ENCODE assay signal across 26 cellular contexts in the genomic region with DNA sequence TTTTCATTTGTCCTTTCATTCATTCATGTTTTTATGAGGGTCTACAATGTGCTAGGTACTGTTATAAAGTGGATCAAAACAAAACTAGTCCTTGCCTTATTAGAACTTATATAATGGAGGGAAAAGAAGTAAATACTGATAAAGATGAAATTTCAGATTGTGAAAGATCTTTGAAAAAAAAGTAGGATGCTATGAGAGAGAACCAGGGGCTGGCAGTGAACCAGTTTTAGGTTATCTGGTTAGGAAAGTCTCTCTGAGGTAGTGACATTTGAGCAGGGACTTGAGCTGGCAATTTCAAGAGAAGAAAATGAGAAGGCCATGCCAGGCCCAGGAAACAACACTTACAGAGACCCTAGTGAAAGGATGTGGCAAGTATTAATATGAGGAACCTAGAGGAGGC. TPM values are rescaled to one million over a fixed set of nuclear protein-coding genes. Genes with fewer than 3 reads are reported as not detected.
DNase-seq lines count a peak whose midpoint lies in the region; ATAC-seq, FAIRE-seq and TF ChIP-seq lines count a peak whose summit lies in the region.
"Had no signal": no experiment of that assay in that cellular context is flagged by ENCODE, and none has a peak within 500 bp of the region (broad histone marks: within the 10 kb centered on the region; RNA-seq: fewer than 3 reads in every experiment).

No MANE protein-coding gene starts in this region.

- H3K9me3 ChIP-seq in PC-3 (ENCODE audit: low read length) (no peaks in the 10 kb centered on the region), endothelial cell of umbilical vein (replicated peaks; ENCODE audit: control insufficient read depth, insufficient read depth, low read length) (no peaks in the 10 kb centered on the region), mesodermal cell (ENCODE audit: control insufficient read depth, low read length) (no peaks in the 10 kb centered on the region)
- H3K9me3 ChIP-seq: body of pancreas, esophagus squamous epithelium, Peyer's patch, thoracic aorta, vagina had no signal

- BruUV-seq in PC-3 (replicated peaks; lab: Mats Ljungman, UMichigan) = TSS peak; percentile 89
- BruUV-seq in endothelial cell of umbilical vein (replicated peaks; lab: Mats Ljungman, UMichigan) = TSS peak; percentile 62

- in situ Hi-C loops in ACHN (cut with HindIII; ENCODE audit: low pct_ligation_motif_present, low pct_unique_long_range_greater_than_20kb, low sequenced_read_pairs) = no loop called here

- H3K4me3 ChIP-seq in PC-3 (ENCODE audit: low read length) = no peak overlapping the region
- no peak overlapping the region for H3K4me3 ChIP-seq in endothelial cell of umbilical vein (replicated peaks in 1 of 3; ENCODE audit: insufficient read depth in 1 of 3, low read depth in 1 of 3, low read length in 3 of 3)
- H3K4me3 ChIP-seq in mesodermal cell (ENCODE audit: extremely low read depth, insufficient read depth, low read length, poor library complexity, severe bottlenecking) = no peak overlapping the region
- H3K4me3 ChIP-seq: body of pancreas, coronary artery, esophagus squamous epithelium, K562, MG63, Peyer's patch, thoracic aorta, vagina had no signal

- no peak for TF ChIP-seq CTCF in PC-3 (conservative IDR thresholded peaks at IDR 0.05; ENCODE audit: low read depth, low read length)
- no peak for TF ChIP-seq CTCF in endothelial cell of umbilical vein (IDR thresholded peaks at IDR 0.05; ENCODE audit: extremely low read depth in 1 of 2, insufficient read depth in 1 of 2, low read depth in 1 of 2, low read length in 2 of 2)

- intact Hi-C loops in PC-3 (cut with micrococcal nuclease) = loop anchor here (1.0 to 5.0 kb wide), 2 partner anchors 59 to 75 kb away; no protein-coding TSS in a partner anchor
- intact Hi-C loops in endothelial cell of umbilical vein (cut with micrococcal nuclease) = loop anchor here (1.0 to 5.0 kb wide), 2 partner anchors 11 to 725 kb away; no protein-coding TSS in a partner anchor

- H3K36me3 ChIP-seq in PC-3 (ENCODE audit: low read depth, low read length) (no peaks in the 10 kb centered on the region), endothelial cell of umbilical vein (ENCODE audit: control insufficient read depth in 2 of 2, extremely low read depth in 1 of 2, insufficient read depth in 2 of 2, low read length in 2 of 2) (no peaks in the 10 kb centered on the region), mesodermal cell (ENCODE audit: control insufficient read depth, insufficient read depth, low read length) (no peaks in the 10 kb centered on the region)
- H3K36me3 ChIP-seq: esophagus squamous epithelium, MG63, Peyer's patch, thoracic aorta, vagina had no signal

- POLR2A ChIA-PET in PC-3 (lab: Charles Lee; ENCODE audit: unreplicated experiment) = no interaction called here
- POLR2A ChIA-PET in endothelial cell of umbilical vein (lab: Charles Lee) = no interaction called here

- no peak for FAIRE-seq in endothelial cell of umbilical vein (lab: Jason Lieb, UNC)
- FAIRE-seq: K562, TTC549 had no signal

- H3K4me1 ChIP-seq in PC-3 (ENCODE audit: insufficient read depth, low read length) (peaks cover 44% of the 10 kb centered on the region), endothelial cell of umbilical vein (ENCODE audit: control insufficient read depth, extremely low read depth, insufficient read depth, low read length) (peaks cover 41% of the 10 kb centered on the region), mesodermal cell (ENCODE audit: control insufficient read depth, insufficient read depth, low read length, poor library complexity, severe bottlenecking) (peaks cover 19% of the 10 kb centered on the region)
- H3K4me1 ChIP-seq: body of pancreas, esophagus squamous epithelium, Peyer's patch, vagina had no signal

- peak overlapping the region; percentile 68 for H3K4me2 ChIP-seq in PC-3 (ENCODE audit: low read length)
- H3K4me2 ChIP-seq in endothelial cell of umbilical vein (ENCODE audit: insufficient read depth, low read length) = no peak overlapping the region

- H3K9ac ChIP-seq in PC-3 (ENCODE audit: low read length) (peak overlapping the region; percentile 28; the same call in 1 of the 2 replicates), endothelial cell of umbilical vein (replicated peaks; ENCODE audit: extremely low read depth, insufficient read depth, low read length) (peak overlapping the region; percentile 45)

- no peak for ATAC-seq in PC-3
- no peak for ATAC-seq in HG03460 (IDR thresholded peaks at IDR 0.05; ENCODE audit: unreplicated experiment)
- no peak for ATAC-seq in HG02571 (IDR thresholded peaks at IDR 0.05; ENCODE audit: unreplicated experiment)
- ATAC-seq: activated CD8-positive, alpha-beta T cell treated with anti-CD3 and anti-CD28 coated beads, Interleukin-2, amount 10 ng/mL, durations not matched to agents 7 days and 5 days; body of pancreas; K562; stimulated activated naive CD8-positive, alpha-beta T cell treated with anti-CD3 and anti-CD28 coated beads, Interleukin-15, Interleukin-2, amounts not matched to agents 100 U/mL and 50 U/mL, for 24 hours had no signal

- dilution Hi-C loops in endothelial cell of umbilical vein (cut with MboI; ENCODE audit: extremely low pct_ligation_motif_present, low sequenced_read_pairs) = no loop called here

- H3K27me3 ChIP-seq in PC-3 (ENCODE audit: low read length) (no peaks in the 10 kb centered on the region), endothelial cell of umbilical vein (ENCODE audit: control insufficient read depth in 2 of 2, insufficient read depth in 2 of 2, low read length in 2 of 2) (no peaks in the 10 kb centered on the region)
- H3K27me3 ChIP-seq: body of pancreas, esophagus squamous epithelium, MG63, Peyer's patch, vagina had no signal

- no peaks in the 10 kb centered on the region for H3K9me1 ChIP-seq in endothelial cell of umbilical vein (replicated peaks; ENCODE audit: control insufficient read depth, extremely low read depth, insufficient read depth, low read length)

- H3K27ac ChIP-seq in PC-3 (ENCODE audit: low read length) (peak overlapping the region; percentile 94), endothelial cell of umbilical vein (ENCODE audit: insufficient read depth, low read depth, low read length) (peak overlapping the region; percentile 96), mesodermal cell (ENCODE audit: low read depth, low read length, severe bottlenecking) (peak overlapping the region; percentile 77)
- H3K27ac ChIP-seq: body of pancreas, coronary artery, esophagus squamous epithelium, Peyer's patch, thoracic aorta, vagina had no signal

- H4K20me1 ChIP-seq in PC-3 (ENCODE audit: low read length) (no peaks in the 10 kb centered on the region), endothelial cell of umbilical vein (replicated peaks; ENCODE audit: control insufficient read depth, extremely low read depth, insufficient read depth, low read length) (no peaks in the 10 kb centered on the region)

- CTCF ChIA-PET in PC-3 (lab: Charles Lee) (no interaction called here), endothelial cell of umbilical vein (lab: Charles Lee) (no interaction called here)

- H3F3A ChIP-seq in PC-3 (ENCODE audit: low read length, unreplicated experiment) = peaks cover 5% of the 10 kb centered on the region

- peak; percentile 29 for DNase-seq in ACHN
- DNase-seq in PC-3 = no peak
- no peak for DNase-seq in endothelial cell of umbilical vein (ENCODE audit: low read depth, low spot score)
- DNase-seq in NCI-H1092 (lab: John Stamatoyannopoulos, UW) = no peak
- no peak for DNase-seq in NCI-H2081 (lab: John Stamatoyannopoulos, UW)
- DNase-seq: activated CD4-positive, CD25-positive, alpha-beta regulatory T cell treated with anti-CD3 and anti-CD28 coated beads, Interleukin-2, amount 50 U/mL, for 72 hours; activated CD8-positive, alpha-beta T cell treated with anti-CD3 and anti-CD28 coated beads, Interleukin-2, amount 10 ng/mL, durations not matched to agents 7 days and 5 days; activated effector memory CD4-positive, alpha-beta T cell treated with anti-CD3 and anti-CD28 coated beads, Interleukin-2, amount 50 U/mL, for 16 hours; DMS 273 treated with DMSO at 0.1 percent for 48 hours; esophagus squamous epithelium; NCI-H1436; NCI-H510A; Peyer's patch; stimulated activated CD4-positive, alpha-beta T cell treated with anti-CD3 and anti-CD28 coated beads, Interleukin-2, amount 100 ng/mL, for 48 hours; stimulated activated naive CD8-positive, alpha-beta T cell treated with anti-CD3 and anti-CD28 coated beads, Interleukin-15, Interleukin-2, amounts not matched to agents 100 U/mL and 50 U/mL, for 24 hours had no signal

- H2AFZ ChIP-seq in PC-3 (ENCODE audit: low read length) (no peak overlapping the region), endothelial cell of umbilical vein (ENCODE audit: low read depth, low read length) (peak overlapping the region; percentile 7)

- H3K79me2 ChIP-seq in PC-3 (ENCODE audit: low read length) = no peaks in the 10 kb centered on the region
- H3K79me2 ChIP-seq in endothelial cell of umbilical vein (ENCODE audit: control insufficient read depth, insufficient read depth, low read length) = no peaks in the 10 kb centered on the region

- H3K9me2 ChIP-seq in PC-3 (replicated peaks; ENCODE audit: low read length) = no peaks in the 10 kb centered on the region

- TF ChIP-seq POLR2A in endothelial cell of umbilical vein (IDR thresholded peaks at IDR 0.05; ENCODE audit: low read depth, low read length) = no peak

TF ChIP-seq in endothelial cell of umbilical vein, 7 proteins besides CTCF, POLR2A, EP300 and RAD21 (continues in another document):
- TF ChIP-seq MYC (IDR thresholded peaks at IDR 0.05; ENCODE audit: low read depth, low read length) = no peak
- TF ChIP-seq JUN (IDR thresholded peaks at IDR 0.05; ENCODE audit: borderline replicate concordance, insufficient read depth, insufficient read length, low read depth) = no peak
- no peak for TF ChIP-seq FOS (IDR thresholded peaks at IDR 0.05; ENCODE audit: borderline replicate concordance, insufficient read depth, low read length)
- no peak for TF ChIP-seq GATA2 (IDR thresholded peaks at IDR 0.05; ENCODE audit: insufficient read depth, insufficient read length, low read depth, low read length)
- no peak for TF ChIP-seq MAX (IDR thresholded peaks at IDR 0.05; ENCODE audit: insufficient read depth, insufficient read length)
- no peak for TF ChIP-seq POLR2AphosphoS5 (IDR thresholded peaks at IDR 0.05; ENCODE audit: insufficient read depth, low read depth, low read length)

RNA-seq across cellular contexts. Expression of gene E2F7, which starts 57.3 kb away (rescaled TPM):
- total RNA-seq in PC-3 (2014; rRNA removed) = 17.2 and 19.0 TPM in 2 replicates
- total RNA-seq in endothelial cell of umbilical vein = 19.8 and 24.4 TPM in 2 replicates
- 3.6 and 4.7 TPM in 2 replicates for polyA plus RNA-seq in endothelial cell of umbilical vein
- polyA plus RNA-seq in endothelial cell of umbilical vein (2011; cell fraction: cytosol; rRNA removed) = 5.2 and 6.3 TPM in 2 replicates
- 18.7 and 23.5 TPM in 2 replicates for polyA plus RNA-seq in endothelial cell of umbilical vein (2011; cell fraction: nucleus; rRNA removed)
- 4.5 and 9.6 TPM in 2 replicates for polyA plus RNA-seq in endothelial cell of umbilical vein (2012)
- 7.0 and 7.9 TPM in 2 replicates for polyA minus RNA-seq in endothelial cell of umbilical vein
- polyA minus RNA-seq in endothelial cell of umbilical vein (2011; cell fraction: cytosol; rRNA and poly(A)+ RNA removed) = 23.0 TPM
- 20.1 and 29.1 TPM in 2 replicates for polyA minus RNA-seq in endothelial cell of umbilical vein (2011; cell fraction: nucleus; rRNA and poly(A)+ RNA removed)
- polyA plus RNA-seq in mesodermal cell (2013, experiment 1 of 2) = 12.5 TPM
- 8.0 TPM for polyA plus RNA-seq in mesodermal cell (2013, experiment 2 of 2)
- total RNA-seq: body of pancreas, thoracic aorta had no signal
- polyA plus RNA-seq: CD14-positive monocyte had no signal
